Comparison of ENCODE assay signal across 13 cellular contexts in the genomic region with DNA sequence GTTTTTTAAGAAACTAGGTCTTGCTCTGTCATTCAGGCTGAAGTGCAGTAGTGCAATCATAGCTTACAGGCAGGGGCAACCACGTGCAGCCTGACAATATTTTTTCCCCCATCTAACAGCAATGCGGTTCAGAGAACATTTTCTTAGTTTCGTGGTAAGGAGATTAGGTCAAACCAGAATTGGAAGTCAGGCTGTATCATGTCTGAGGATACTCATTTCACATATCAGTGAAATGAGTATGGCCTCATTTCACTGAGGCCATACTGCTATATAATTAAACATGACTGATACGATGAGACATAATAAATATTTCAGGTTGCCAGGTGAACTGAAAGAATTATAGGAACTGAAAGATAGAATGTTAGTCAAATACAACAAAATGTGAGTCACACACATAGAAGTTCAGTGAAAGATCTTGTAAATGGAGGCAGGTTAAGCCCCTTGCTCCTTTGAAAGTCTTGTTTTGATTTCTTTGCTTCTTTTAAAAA. TPM values are rescaled to one million over a fixed set of nuclear protein-coding genes. Genes with fewer than 3 reads are reported as not detected.
A peak's percentile ranks its signal among the peaks of the same experiment; 100 is the strongest.
DNase-seq lines count a peak whose midpoint lies in the region; ATAC-seq and TF ChIP-seq lines count a peak whose summit lies in the region.
"Had no signal": no experiment of that assay in that cellular context is flagged by ENCODE, and none has a peak within 500 bp of the region (broad histone marks: within the 10 kb centered on the region; RNA-seq: fewer than 3 reads in every experiment).

No MANE protein-coding gene starts in this region.

- H3K27me3 ChIP-seq in GM06990 (replicated peaks; ENCODE audit: control insufficient read depth, insufficient read depth, low read length) (no peaks in the 10 kb centered on the region), A673 (replicated peaks; ENCODE audit: insufficient read depth, low read depth, low read length, poor library complexity) (no peaks in the 10 kb centered on the region)
- H3K27me3 ChIP-seq: upper lobe of right lung had no signal

- intact Hi-C loops in A673 (cut with micrococcal nuclease; ENCODE audit: unreplicated experiment) = no loop called here

- CTCF ChIA-PET in A673 (lab: Charles Lee) = no interaction called here

- no peaks in the 10 kb centered on the region for H3K9me3 ChIP-seq in A673 (ENCODE audit: low read depth, low read length, poor library complexity, severe bottlenecking)
- H3K9me3 ChIP-seq: upper lobe of right lung had no signal

- TF ChIP-seq CTCF in GM06990 (IDR thresholded peaks at IDR 0.05; ENCODE audit: insufficient read depth, low read length, poor library complexity, severe bottlenecking) (no peak), A673 (conservative IDR thresholded peaks at IDR 0.05; ENCODE audit: low read depth, low read length) (no peak)

- peak; percentile 84 for ATAC-seq in GM19023 (IDR thresholded peaks at IDR 0.05; ENCODE audit: unreplicated experiment)
- ATAC-seq in HG02610 (IDR thresholded peaks at IDR 0.05; ENCODE audit: unreplicated experiment) = peak; percentile 96
- ATAC-seq in HG03378 (IDR thresholded peaks at IDR 0.05; ENCODE audit: unreplicated experiment) = peak; percentile 92
- ATAC-seq: upper lobe of right lung had no signal

- DNase-seq in GM06990 (ENCODE audit: extremely low read depth, insufficient read length) (peak; percentile 79), glomerular visceral epithelial cell (ENCODE audit: extremely low spot score) (no peak), T1000 (lab: John Stamatoyannopoulos, UW) (no peak), NCI-H1694 treated with DMSO at 0.1 percent for 48 hours (lab: John Stamatoyannopoulos, UW) (no peak), A673 (ENCODE audit: low spot score) (no peak)
- DNase-seq: GF-D8, upper lobe of right lung had no signal

- no peak overlapping the region for H3K27ac ChIP-seq in A673 (ENCODE audit: low read depth, low read length, poor library complexity, severe bottlenecking)
- H3K27ac ChIP-seq: HL-60, parathyroid adenoma, upper lobe of right lung had no signal

- no peak overlapping the region for H3K4me3 ChIP-seq in GM06990 (replicated peaks; ENCODE audit: low read depth, low read length)
- H3K4me3 ChIP-seq in A673 (ENCODE audit: low read depth, low read length, poor library complexity, severe bottlenecking) = no peak overlapping the region
- H3K4me3 ChIP-seq: upper lobe of right lung had no signal

- H3K4me1 ChIP-seq in A673 (ENCODE audit: insufficient read depth, low read length, poor library complexity, severe bottlenecking) = no peaks in the 10 kb centered on the region
- H3K4me1 ChIP-seq: parathyroid adenoma, upper lobe of right lung had no signal

- H3K36me3 ChIP-seq in GM06990 (ENCODE audit: control insufficient read depth, insufficient read depth, low read length) = no peaks in the 10 kb centered on the region
- H3K36me3 ChIP-seq in A673 (ENCODE audit: insufficient read depth, low read length, poor library complexity, severe bottlenecking) = no peaks in the 10 kb centered on the region
- H3K36me3 ChIP-seq: upper lobe of right lung had no signal

- BruUV-seq in A673 (replicated peaks; lab: Mats Ljungman, UMichigan) = no TSS peak

- POLR2A ChIA-PET in A673 (lab: Charles Lee; ENCODE audit: low non-redundant PET) = no interaction called here

RNA-seq across cellular contexts. Expression of a gene that starts 32.5 kb away (rescaled TPM):
- not detected in 2 replicates for total RNA-seq in A673 (2021)
- total RNA-seq: T-helper 1 cell treated with Interleukin-12 subunit alpha and Interleukin-12 subunit beta and Interleukin-4 antibody, amounts not matched to agents 30 ng/mL and 1 ng/mL, for 36 hours; upper lobe of right lung had no signal
